Comparison of ENCODE assay signal across 10 cellular contexts in the genomic region with DNA sequence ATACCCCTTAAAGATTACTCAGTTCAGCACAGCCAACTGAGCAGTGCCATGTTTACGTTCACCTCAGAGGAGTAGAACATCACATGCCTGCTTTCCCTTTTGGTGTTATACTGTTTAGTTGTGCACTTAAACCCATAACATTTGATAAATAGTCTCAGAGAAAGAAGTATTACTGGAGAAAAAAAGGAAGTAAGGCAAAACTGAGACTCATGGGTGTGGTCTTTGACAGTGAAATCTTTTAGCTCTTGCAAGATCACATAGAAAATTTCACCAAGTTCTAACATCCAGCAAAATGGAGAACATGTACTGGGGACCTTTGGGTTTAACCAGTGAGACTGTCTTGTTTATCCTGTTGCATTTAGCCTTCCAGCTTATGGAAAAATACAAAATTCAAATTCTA. TPM values are rescaled to one million over a fixed set of nuclear protein-coding genes. Genes with fewer than 3 reads are reported as not detected.
DNase-seq lines count a peak whose midpoint lies in the region; ATAC-seq and TF ChIP-seq lines count a peak whose summit lies in the region.
"Had no signal": no experiment of that assay in that cellular context is flagged by ENCODE, and none has a peak within 500 bp of the region (broad histone marks: within the 10 kb centered on the region; RNA-seq: fewer than 3 reads in every experiment).

No MANE protein-coding gene starts in this region.

- no peak overlapping the region for H3K4me3 ChIP-seq in foreskin fibroblast (ENCODE audit: low read depth in 1 of 2, low read length in 2 of 2)
- H3K4me3 ChIP-seq: ovary had no signal

- peaks cover 5% of the 10 kb centered on the region for H3K9me3 Mint-ChIP-seq in activated T-cell treated with anti-CD3 and anti-CD28 coated beads, Interleukin-2, amount 50 U/mL, for 24 hours
- H3K9me3 Mint-ChIP-seq in activated naive CD4-positive, alpha-beta T cell treated with anti-CD3 and anti-CD28 coated beads, Interleukin-2, amount 50 U/mL, for 72 hours = peaks cover 4% of the 10 kb centered on the region in 2 donors
- peaks cover 0 to 3% of the 10 kb centered on the region in 2 donors for H3K9me3 Mint-ChIP-seq in stimulated activated naive CD8-positive, alpha-beta T cell treated with anti-CD3 and anti-CD28 coated beads, Interleukin-15, amount 100 ng/mL, for 72 hours

- ATAC-seq in HG03575 (IDR thresholded peaks at IDR 0.05; ENCODE audit: extremely low read depth, insufficient number of reproducible peaks, low FRiP score, unreplicated experiment) (peak; percentile 21), SK-N-SH treated with all-trans-retinoic acid at 6 μM for 48 hours (no peak)
- no peak for ATAC-seq in activated naive CD4-positive, alpha-beta T cell treated with anti-CD3 and anti-CD28 coated beads, Interleukin-2, amount 50 U/mL, for 72 hours
- ATAC-seq in stimulated activated naive CD8-positive, alpha-beta T cell treated with anti-CD3 and anti-CD28 coated beads, Interleukin-15, amount 100 ng/mL, for 72 hours = no peak
- ATAC-seq: foreskin keratinocyte had no signal

- H3K36me3 Mint-ChIP-seq in activated T-cell treated with anti-CD3 and anti-CD28 coated beads, Interleukin-2, amount 50 U/mL, for 24 hours (ENCODE audit: low read depth) = peaks cover 88% of the 10 kb centered on the region
- peaks cover 17 to 66% of the 10 kb centered on the region in 2 donors for H3K36me3 Mint-ChIP-seq in activated naive CD4-positive, alpha-beta T cell treated with anti-CD3 and anti-CD28 coated beads, Interleukin-2, amount 50 U/mL, for 72 hours

- H3K27ac Mint-ChIP-seq in activated T-cell treated with anti-CD3 and anti-CD28 coated beads, Interleukin-2, amount 50 U/mL, for 24 hours = peak overlapping the region; percentile 96
- H3K27ac Mint-ChIP-seq in activated naive CD4-positive, alpha-beta T cell treated with anti-CD3 and anti-CD28 coated beads, Interleukin-2, amount 50 U/mL, for 72 hours = peak overlapping the region; percentile 93 to 95
- peak overlapping the region; percentile 12 to 78 for H3K27ac Mint-ChIP-seq in stimulated activated naive CD8-positive, alpha-beta T cell treated with anti-CD3 and anti-CD28 coated beads, Interleukin-15, amount 100 ng/mL, for 72 hours

- no peaks in the 10 kb centered on the region for H3K27me3 Mint-ChIP-seq in activated T-cell treated with anti-CD3 and anti-CD28 coated beads, Interleukin-2, amount 50 U/mL, for 24 hours
- no peaks in the 10 kb centered on the region for H3K27me3 Mint-ChIP-seq in stimulated activated naive CD8-positive, alpha-beta T cell treated with anti-CD3 and anti-CD28 coated beads, Interleukin-15, amount 100 ng/mL, for 72 hours

- no peak for DNase-seq in activated T-cell treated with anti-CD3 and anti-CD28 coated beads, Interleukin-2, amount 50 U/mL, for 24 hours
- no peak for DNase-seq in activated T-cell treated with anti-CD3 and anti-CD28 coated beads, Interleukin-2, amount 50 U/mL, for 48 hours
- no peak for DNase-seq in activated naive CD4-positive, alpha-beta T cell treated with anti-CD3 and anti-CD28 coated beads, Interleukin-2, amount 50 U/mL, for 72 hours (ENCODE audit: low spot score in 2 of 2)
- DNase-seq in stimulated activated naive CD8-positive, alpha-beta T cell treated with anti-CD3 and anti-CD28 coated beads, Interleukin-15, amount 100 ng/mL, for 72 hours = no peak
- DNase-seq in foreskin fibroblast = no peak
- no peak for DNase-seq in SHP77 treated with DMSO at 0.1 percent for 48 hours (lab: John Stamatoyannopoulos, UW)
- DNase-seq: ovary had no signal

- peak overlapping the region; percentile 70 for H3K4me3 Mint-ChIP-seq in activated T-cell treated with anti-CD3 and anti-CD28 coated beads, Interleukin-2, amount 50 U/mL, for 24 hours
- peak overlapping the region; percentile 51 to 64 for H3K4me3 Mint-ChIP-seq in stimulated activated naive CD8-positive, alpha-beta T cell treated with anti-CD3 and anti-CD28 coated beads, Interleukin-15, amount 100 ng/mL, for 72 hours

- H3K4me1 Mint-ChIP-seq in activated T-cell treated with anti-CD3 and anti-CD28 coated beads, Interleukin-2, amount 50 U/mL, for 24 hours (ENCODE audit: low read depth) = peaks cover 92% of the 10 kb centered on the region
- H3K4me1 Mint-ChIP-seq in stimulated activated naive CD8-positive, alpha-beta T cell treated with anti-CD3 and anti-CD28 coated beads, Interleukin-15, amount 100 ng/mL, for 72 hours = peaks cover 94% of the 10 kb centered on the region

- TF ChIP-seq CTCF in foreskin fibroblast (IDR thresholded peaks at IDR 0.05; ENCODE audit: low read depth, low read length) = no peak

TF ChIP-seq in SK-N-SH treated with all-trans-retinoic acid at 6 μM for 48 hours, 23 proteins besides CTCF, POLR2A, EP300 and RAD21:
- TF ChIP-seq CSRNP3 (CRISPR knock-in tag; IDR thresholded peaks at IDR 0.05) = no peak
- TF ChIP-seq PPARA (CRISPR knock-in tag; IDR thresholded peaks at IDR 0.05; ENCODE audit: borderline replicate concordance) = no peak

RNA-seq across cellular contexts. Expression of gene TANK, which starts 5.6 kb away (rescaled TPM):
- 100 to 1,000 TPM in 1 of 2 donors, 10 to 100 TPM in 1; 90.3 to 126 TPM for total RNA-seq in activated naive CD4-positive, alpha-beta T cell treated with anti-CD3 and anti-CD28 coated beads, Interleukin-2, amount 50 U/mL, for 72 hours

Comparison
In these comparisons a context has a peak if more than half of its experiments do, and no peak if none do; other contexts are left out.
1. H3K27ac Mint-ChIP-seq: peak in every context shown above with its lines; median percentile 96 in activated T-cell treated with anti-CD3 and anti-CD28 coated beads, Interleukin-2, amount 50 U/mL, for 24 hours; 94 in activated naive CD4-positive, alpha-beta T cell treated with anti-CD3 and anti-CD28 coated beads, Interleukin-2, amount 50 U/mL, for 72 hours; 45 in stimulated activated naive CD8-positive, alpha-beta T cell treated with anti-CD3 and anti-CD28 coated beads, Interleukin-15, amount 100 ng/mL, for 72 hours.